In the genomic region with DNA sequence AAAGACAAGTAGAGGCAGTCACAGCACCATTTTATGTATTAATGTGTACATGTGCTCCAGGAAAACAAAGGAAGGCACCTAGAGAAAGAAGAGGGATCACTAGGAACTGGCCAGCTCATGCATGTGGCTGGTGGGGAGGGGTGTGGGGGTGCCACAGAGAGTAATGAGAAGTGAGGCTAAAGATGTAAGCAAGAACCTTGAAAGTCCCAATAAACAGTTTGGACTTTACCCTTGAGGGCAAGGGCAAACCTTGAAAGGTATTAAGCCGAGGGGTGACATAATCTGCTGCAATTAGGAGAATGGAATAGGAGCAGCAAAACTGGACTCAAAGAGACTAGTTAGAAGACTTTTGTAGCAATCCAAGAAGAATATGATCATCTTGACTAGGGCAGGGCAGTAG, we compare ENCODE assay signal across 14 cellular contexts. TPM values are rescaled to one million over a fixed set of nuclear protein-coding genes. Genes with fewer than 3 reads are reported as not detected.
A peak's percentile ranks its signal among the peaks of the same experiment; 100 is the strongest.
DNase-seq lines count a peak whose midpoint lies in the region; ATAC-seq, FAIRE-seq and TF ChIP-seq lines count a peak whose summit lies in the region.
"Had no signal": no experiment of that assay in that cellular context is flagged by ENCODE, and none has a peak within 500 bp of the region (broad histone marks: within the 10 kb centered on the region; RNA-seq: fewer than 3 reads in every experiment).

No MANE protein-coding gene starts in this region.

- intact Hi-C loops in activated CD4-positive, alpha-beta T cell treated with anti-CD3 and anti-CD28 coated beads for 36 hours (cut with DNase I, micrococcal nuclease): no loop called here
- intact Hi-C loops in HepG2 (cut with micrococcal nuclease; ENCODE audit: unreplicated experiment): no loop called here
- intact Hi-C loops in naive thymus-derived CD4-positive, alpha-beta T cell (cut with micrococcal nuclease): no loop called here

- FAIRE-seq in HepG2 (lab: Jason Lieb, UNC): no peak

- H3K4me1 ChIP-seq in liver (ENCODE audit: control insufficient read depth in 4 of 4, insufficient read depth in 4 of 4, low read length in 3 of 4) (peaks cover 0 to 4% (median 3%) of the 10 kb centered on the region in 4 donors), HepG2 (ENCODE audit: insufficient read depth, low read length) (peaks cover 13% of the 10 kb centered on the region)
- peaks cover 0 to 25% of the 10 kb centered on the region in 2 donors for H3K4me1 ChIP-seq in naive thymus-derived CD4-positive, alpha-beta T cell (ENCODE audit: control insufficient read depth in 2 of 2, insufficient read depth in 2 of 2, low read length in 2 of 2)

- no peaks in the 10 kb centered on the region for H3K79me2 ChIP-seq in HepG2 (ENCODE audit: insufficient read depth, low read length)

- H3K4me3 ChIP-seq in liver (ENCODE audit: low read depth in 1 of 3, low read length in 3 of 3) (no peak overlapping the region), HepG2 (replicated peaks in 1 of 3; ENCODE audit: insufficient read depth in 1 of 3, low read depth in 2 of 3, low read length in 3 of 3) (no peak overlapping the region)
- no peak overlapping the region for H3K4me3 ChIP-seq in naive thymus-derived CD4-positive, alpha-beta T cell (ENCODE audit: low read length)
- H3K4me3 ChIP-seq: BLaER1, GM23338 had no signal

- POLR2A ChIA-PET in activated CD4-positive, alpha-beta T cell treated with anti-CD3 and anti-CD28 coated beads for 36 hours (lab: Charles Lee): no interaction called here
- POLR2A ChIA-PET in activated CD4-positive, alpha-beta T cell treated with anti-CD3 and anti-CD28 coated beads, Interleukin-2, amount 10 ng/mL, durations not matched to agents 7 days and 5 days (lab: Charles Lee): no interaction called here
- POLR2A ChIA-PET in HepG2 (lab: Yijun Ruan, JAX): no interaction called here
- POLR2A ChIA-PET in naive thymus-derived CD4-positive, alpha-beta T cell (lab: Charles Lee): no interaction called here

- TF ChIP-seq EP300 in HepG2 (IDR thresholded peaks at IDR 0.05; ENCODE audit: low read depth in 2 of 2, low read length in 2 of 2) (no peak), HepG2 (CRISPR knock-in tag; IDR thresholded peaks at IDR 0.05; ENCODE audit: borderline replicate concordance) (no peak)

- H3K4me2 ChIP-seq in HepG2 (ENCODE audit: low read depth, low read length): no peak overlapping the region
- H3K4me2 ChIP-seq: BLaER1, GM23338 had no signal

- peaks cover 57% of the 10 kb centered on the region for H3K36me3 Mint-ChIP-seq in activated CD4-positive, alpha-beta T cell treated with anti-CD3 and anti-CD28 coated beads for 36 hours (ENCODE audit: low read depth)
- H3K36me3 Mint-ChIP-seq in activated CD4-positive, alpha-beta T cell treated with anti-CD3 and anti-CD28 coated beads, Interleukin-2, amount 10 ng/mL, durations not matched to agents 7 days and 5 days (ENCODE audit: low read depth): peaks cover 33% of the 10 kb centered on the region
- peaks cover 5 to 46% (median 42%) of the 10 kb centered on the region in 5 donors for H3K36me3 Mint-ChIP-seq in naive thymus-derived CD4-positive, alpha-beta T cell

- no peak for TF ChIP-seq RAD21 in liver (IDR thresholded peaks at IDR 0.05)
- no peak for TF ChIP-seq RAD21 in HepG2 (CRISPR knock-in tag; IDR thresholded peaks at IDR 0.05)

- H3K9ac ChIP-seq in liver (ENCODE audit: low read depth in 1 of 2, low read length in 2 of 2) (no peak overlapping the region), HepG2 (ENCODE audit: insufficient read depth, low read depth, low read length) (no peak overlapping the region)
- H3K9ac ChIP-seq: BLaER1 had no signal

- WGBS in liver: 73% methylated on average over 1 of the region's 1 CpG
- WGBS in HepG2 (ENCODE audit: low lambda C conversion rate): 90% methylated on average over 1 of the region's 1 CpG

- no peak for ATAC-seq in activated CD4-positive, alpha-beta T cell treated with anti-CD3 and anti-CD28 coated beads for 36 hours
- ATAC-seq in HepG2: no peak
- no peak for ATAC-seq in naive thymus-derived CD4-positive, alpha-beta T cell
- ATAC-seq in GM21423 (IDR thresholded peaks at IDR 0.05; ENCODE audit: unreplicated experiment): no peak
- ATAC-seq: GM23338 had no signal

- no peak overlapping the region for H2AFZ ChIP-seq in HepG2 (ENCODE audit: low read length)
- H2AFZ ChIP-seq: GM23338 had no signal

- DNase-seq in activated CD4-positive, alpha-beta T cell treated with anti-CD3 and anti-CD28 coated beads for 36 hours: no peak
- no peak for DNase-seq in activated CD4-positive, alpha-beta T cell treated with anti-CD3 and anti-CD28 coated beads, Interleukin-2, amount 10 ng/mL, durations not matched to agents 7 days and 5 days
- DNase-seq in HepG2 (ENCODE audit: low spot score) (no peak), NCI-H2171 (lab: John Stamatoyannopoulos, UW) (no peak)
- no peak for DNase-seq in naive thymus-derived CD4-positive, alpha-beta T cell
- DNase-seq: 8988T, AML-193, Calu3, DMS 273 treated with DMSO at 0.1 percent for 48 hours, H7 had no signal

- no peak for TF ChIP-seq POLR2A in HepG2 (IDR thresholded peaks at IDR 0.05; ENCODE audit: insufficient read depth in 1 of 2, low read depth in 2 of 2, low read length in 2 of 2)

- BruUV-seq in HepG2 (replicated peaks; lab: Mats Ljungman, UMichigan): no TSS peak

- H3K27ac ChIP-seq in liver (ENCODE audit: low read depth in 1 of 2, low read length in 2 of 2) (no peak overlapping the region), HepG2 (ENCODE audit: extremely low read length, insufficient read depth, low read length) (no peak overlapping the region)
- no peak overlapping the region for H3K27ac ChIP-seq in naive thymus-derived CD4-positive, alpha-beta T cell (ENCODE audit: low read depth, low read length)
- H3K27ac ChIP-seq: BLaER1 had no signal

- peaks cover 33% of the 10 kb centered on the region for H3K4me1 Mint-ChIP-seq in activated CD4-positive, alpha-beta T cell treated with anti-CD3 and anti-CD28 coated beads for 36 hours
- H3K4me1 Mint-ChIP-seq in activated CD4-positive, alpha-beta T cell treated with anti-CD3 and anti-CD28 coated beads, Interleukin-2, amount 10 ng/mL, durations not matched to agents 7 days and 5 days: peaks cover 42% of the 10 kb centered on the region
- peaks cover 10 to 50% (median 43%) of the 10 kb centered on the region in 7 donors for H3K4me1 Mint-ChIP-seq in naive thymus-derived CD4-positive, alpha-beta T cell

- TF ChIP-seq CTCF in liver (IDR thresholded peaks at IDR 0.05; ENCODE audit: low read depth, low read length, missing input control): no peak
- no peak for TF ChIP-seq CTCF in HepG2 (CRISPR knock-in tag; IDR thresholded peaks at IDR 0.05)

- H3K27me3 ChIP-seq in liver (ENCODE audit: control insufficient read depth in 4 of 4, insufficient read depth in 4 of 4, low read length in 3 of 4): no peaks in the 10 kb centered on the region
- no peaks in the 10 kb centered on the region for H3K27me3 ChIP-seq in HepG2 (ENCODE audit: control insufficient read depth in 1 of 2, insufficient read depth in 2 of 2, low read length in 2 of 2)
- H3K27me3 ChIP-seq in naive thymus-derived CD4-positive, alpha-beta T cell (ENCODE audit: control insufficient read depth in 2 of 2, insufficient read depth in 2 of 2, low read length in 2 of 2): no peaks in the 10 kb centered on the region
- H3K27me3 ChIP-seq: BLaER1 had no signal

- H4K20me1 ChIP-seq in HepG2 (ENCODE audit: insufficient read depth, low read length): no peaks in the 10 kb centered on the region
- H4K20me1 ChIP-seq: BLaER1 had no signal

- in situ Hi-C loops in HepG2 (cut with HindIII; ENCODE audit: extremely low pct_ligation_motif_present, low pct_unique_long_range_greater_than_20kb): no loop called here

- H3K27me3 Mint-ChIP-seq in activated CD4-positive, alpha-beta T cell treated with anti-CD3 and anti-CD28 coated beads for 36 hours: no peaks in the 10 kb centered on the region
- H3K27me3 Mint-ChIP-seq in activated CD4-positive, alpha-beta T cell treated with anti-CD3 and anti-CD28 coated beads, Interleukin-2, amount 10 ng/mL, durations not matched to agents 7 days and 5 days: no peaks in the 10 kb centered on the region
- no peaks in the 10 kb centered on the region for H3K27me3 Mint-ChIP-seq in naive thymus-derived CD4-positive, alpha-beta T cell

- H3K27ac Mint-ChIP-seq in activated CD4-positive, alpha-beta T cell treated with anti-CD3 and anti-CD28 coated beads for 36 hours: peak overlapping the region; percentile 6
- H3K27ac Mint-ChIP-seq in activated CD4-positive, alpha-beta T cell treated with anti-CD3 and anti-CD28 coated beads, Interleukin-2, amount 10 ng/mL, durations not matched to agents 7 days and 5 days: no peak overlapping the region
- peak overlapping the region in 5 of 9 donors; percentile 20 to 39 (median 34) for H3K27ac Mint-ChIP-seq in naive thymus-derived CD4-positive, alpha-beta T cell
- H3K27ac Mint-ChIP-seq: GM23338 had no signal

- H3K36me3 ChIP-seq in liver (ENCODE audit: control insufficient read depth in 4 of 4, insufficient read depth in 3 of 4, low read depth in 1 of 4, low read length in 3 of 4): peaks cover 5 to 49% (median 24%) of the 10 kb centered on the region in 4 donors
- H3K36me3 ChIP-seq in HepG2 (replicated peaks in 1 of 2; ENCODE audit: control insufficient read depth in 1 of 2, insufficient read depth in 2 of 2, low read length in 2 of 2): peaks cover 29 to 54% of the 10 kb centered on the region in 2 experiments
- H3K36me3 ChIP-seq in naive thymus-derived CD4-positive, alpha-beta T cell (ENCODE audit: control insufficient read depth in 2 of 3, insufficient read depth in 3 of 3, low read length in 3 of 3): peaks cover 0 to 40% (median 5%) of the 10 kb centered on the region in 3 experiments

- H3K4me3 Mint-ChIP-seq in activated CD4-positive, alpha-beta T cell treated with anti-CD3 and anti-CD28 coated beads for 36 hours: no peak overlapping the region
- H3K4me3 Mint-ChIP-seq in activated CD4-positive, alpha-beta T cell treated with anti-CD3 and anti-CD28 coated beads, Interleukin-2, amount 10 ng/mL, durations not matched to agents 7 days and 5 days: no peak overlapping the region
- peak overlapping the region in 4 of 10 donors; percentile 16 to 71 (median 32) for H3K4me3 Mint-ChIP-seq in naive thymus-derived CD4-positive, alpha-beta T cell
- H3K4me3 Mint-ChIP-seq: GM23338 had no signal

- CTCF ChIA-PET in activated CD4-positive, alpha-beta T cell treated with anti-CD3 and anti-CD28 coated beads for 36 hours (lab: Charles Lee): interaction anchor here (0.8 kb wide), 1 partner anchor 268 kb away, joined by 3 read pairs; no protein-coding TSS in a partner anchor
- CTCF ChIA-PET in activated CD4-positive, alpha-beta T cell treated with anti-CD3 and anti-CD28 coated beads, Interleukin-2, amount 10 ng/mL, durations not matched to agents 7 days and 5 days (lab: Charles Lee): no interaction called here
- CTCF ChIA-PET in HepG2 (lab: Yijun Ruan, JAX; ENCODE audit: low intra/inter-chr PET ratio, low total read pairs): no interaction called here
- CTCF ChIA-PET in naive thymus-derived CD4-positive, alpha-beta T cell (lab: Charles Lee): no interaction called here

- H3K9me3 Mint-ChIP-seq in activated CD4-positive, alpha-beta T cell treated with anti-CD3 and anti-CD28 coated beads for 36 hours (ENCODE audit: low read depth): no peaks in the 10 kb centered on the region
- H3K9me3 Mint-ChIP-seq in activated CD4-positive, alpha-beta T cell treated with anti-CD3 and anti-CD28 coated beads, Interleukin-2, amount 10 ng/mL, durations not matched to agents 7 days and 5 days: no peaks in the 10 kb centered on the region
- no peaks in the 10 kb centered on the region for H3K9me3 Mint-ChIP-seq in naive thymus-derived CD4-positive, alpha-beta T cell
- H3K9me3 Mint-ChIP-seq: GM23338 had no signal

- H3K9me3 ChIP-seq in liver (ENCODE audit: control insufficient read depth in 4 of 4, low read length in 3 of 4) (no peaks in the 10 kb centered on the region), HepG2 (ENCODE audit: low read length) (no peaks in the 10 kb centered on the region)
- H3K9me3 ChIP-seq in naive thymus-derived CD4-positive, alpha-beta T cell (ENCODE audit: control insufficient read depth in 2 of 3, low read length in 3 of 3): no peaks in the 10 kb centered on the region
- H3K9me3 ChIP-seq: BLaER1 had no signal

RNA-seq across cellular contexts. Expression of a gene that starts 51.5 kb away (rescaled TPM):
- total RNA-seq in activated CD4-positive, alpha-beta T cell treated with anti-CD3 and anti-CD28 coated beads for 36 hours: 10 to 100 TPM; 36.7 to 41.3 TPM
- total RNA-seq in activated CD4-positive, alpha-beta T cell treated with anti-CD3 and anti-CD28 coated beads, Interleukin-2, amount 10 ng/mL, durations not matched to agents 7 days and 5 days: 10 to 100 TPM; 27.8 to 29.2 TPM
- 10 to 100 TPM; 15.7 to 22.7 TPM for total RNA-seq in liver
- polyA plus RNA-seq in liver: 10 to 100 TPM; 20.0 to 23.8 TPM
- total RNA-seq in HepG2 (2016; rRNA removed; fragmentation: Illumina TruSeq; extraction: Trizol): 35.9 and 40.3 TPM in 2 replicates
- 56.7 and 66.6 TPM in 2 replicates for total RNA-seq in HepG2 (2016; cell fraction: cytosol; rRNA removed; fragmentation: Illumina TruSeq; extraction: Trizol; ENCODE audit: low read depth)
- 34.0 and 36.1 TPM in 2 replicates for total RNA-seq in HepG2 (2016; cell fraction: insoluble cytoplasmic fraction; rRNA removed; fragmentation: Illumina TruSeq; extraction: Trizol)
- total RNA-seq in HepG2 (2016; cell fraction: membrane; rRNA removed; fragmentation: Illumina TruSeq; extraction: Trizol): 50.1 and 65.3 TPM in 2 replicates
- 14.8 and 15.9 TPM in 2 replicates for total RNA-seq in HepG2 (2016; cell fraction: nucleus; rRNA removed; fragmentation: Illumina TruSeq; extraction: Trizol)
- polyA plus RNA-seq in HepG2 (2011; rRNA removed): 35.6 and 38.8 TPM in 2 replicates
- polyA plus RNA-seq in HepG2 (2011; cell fraction: cytosol; rRNA removed): 34.7 and 41.6 TPM in 2 replicates
- polyA plus RNA-seq in HepG2 (2011; cell fraction: nucleus; rRNA removed): 38.0 and 40.6 TPM in 2 replicates
- 20.0 and 23.8 TPM in 2 replicates for polyA plus RNA-seq in HepG2 (2012)
- 48.5 and 58.8 TPM in 2 replicates for polyA plus RNA-seq in HepG2 (2016; cell fraction: cytosol; fragmentation: Illumina TruSeq; extraction: Trizol; ENCODE audit: low read depth)
- polyA plus RNA-seq in HepG2 (2016; cell fraction: insoluble cytoplasmic fraction; fragmentation: Illumina TruSeq; extraction: Trizol; ENCODE audit: low read depth): 27.8 and 38.1 TPM in 2 replicates
- 52.6 and 54.7 TPM in 2 replicates for polyA plus RNA-seq in HepG2 (2016; cell fraction: membrane; fragmentation: Illumina TruSeq; extraction: Trizol; ENCODE audit: low read depth)
- polyA plus RNA-seq in HepG2 (2016; cell fraction: nucleus; fragmentation: Illumina TruSeq; extraction: Trizol; ENCODE audit: insufficient read depth, low read depth): 21.6 and 25.0 TPM in 2 replicates
- 36.5 and 101 TPM in 2 replicates for polyA minus RNA-seq in HepG2 (2011; rRNA and poly(A)+ RNA removed; ENCODE audit: low replicate concordance)
- 23.0 and 23.3 TPM in 2 replicates for polyA minus RNA-seq in HepG2 (2011; cell fraction: cytosol; rRNA and poly(A)+ RNA removed)
- polyA minus RNA-seq in HepG2 (2011; cell fraction: nucleus; rRNA and poly(A)+ RNA removed): 16.2 and 18.5 TPM in 2 replicates
- 10 to 100 TPM; 28.7 to 37.7 (median 36.2) TPM for total RNA-seq in naive thymus-derived CD4-positive, alpha-beta T cell
- 10 to 100 TPM; 33.6 to 40.4 TPM for polyA plus RNA-seq in naive thymus-derived CD4-positive, alpha-beta T cell
